ENCODE assay signal across 17 cellular contexts in the genomic region with DNA sequence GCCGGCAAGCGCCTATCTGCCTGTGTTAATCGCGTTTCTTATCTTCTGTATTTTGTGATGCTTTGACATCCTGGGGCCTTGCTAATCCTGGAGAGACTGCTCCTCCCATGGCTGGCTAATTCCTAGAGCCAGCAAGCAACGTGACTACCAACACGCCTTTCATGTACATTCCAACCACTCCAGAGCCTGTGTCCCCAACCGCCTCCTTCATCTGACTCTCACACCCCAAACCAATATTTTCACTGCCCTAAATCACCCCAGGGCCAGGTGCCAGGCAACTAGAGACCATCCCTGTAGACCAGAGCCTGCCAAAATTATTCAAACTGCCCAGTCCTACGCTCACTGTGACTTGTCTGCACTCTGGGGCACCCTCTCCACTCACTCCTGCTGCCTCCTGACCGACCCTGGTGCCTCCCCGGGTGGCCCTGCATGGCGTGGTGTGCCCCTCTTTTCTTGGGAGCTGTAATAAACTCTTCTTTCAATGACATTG. TPM values are rescaled to one million over a fixed set of nuclear protein-coding genes. Genes with fewer than 3 reads are reported as not detected.
DNase-seq lines count a peak whose midpoint lies in the region; ATAC-seq and TF ChIP-seq lines count a peak whose summit lies in the region.
"Had no signal": no experiment of that assay in that cellular context is flagged by ENCODE, and none has a peak within 500 bp of the region (broad histone marks: within the 10 kb centered on the region; RNA-seq: fewer than 3 reads in every experiment).

No MANE protein-coding gene starts in this region.

- no peak overlapping the region for H3K4me2 ChIP-seq in fibroblast of lung (ENCODE audit: extremely low read depth, insufficient read depth, low read length)
- peak overlapping the region; percentile 80 for H3K4me2 ChIP-seq in osteoblast (ENCODE audit: insufficient read depth, low read length)

- no peak overlapping the region for H2AFZ ChIP-seq in fibroblast of lung (ENCODE audit: low read length)
- H2AFZ ChIP-seq in osteoblast (ENCODE audit: low read length), result peak overlapping the region; percentile 40

- H3K36me3 ChIP-seq in HUES6 (ENCODE audit: control insufficient read depth, insufficient read depth, low read length) (no peaks in the 10 kb centered on the region), fibroblast of lung (ENCODE audit: control insufficient read depth, insufficient read depth, low read length) (no peaks in the 10 kb centered on the region), osteoblast (ENCODE audit: insufficient read depth, low read length) (no peaks in the 10 kb centered on the region), BE2C (no peaks in the 10 kb centered on the region)
- H3K36me3 ChIP-seq: BLaER1 treated with 17β-estradiol and CSF1 and Interleukin-3, amounts not matched to agents 10 nM and 100 nM; pancreas had no signal

- H3K27ac ChIP-seq in HUES6 (ENCODE audit: low read depth, low read length) (peak overlapping the region; percentile 74; the same call in 1 of the 2 replicates), fibroblast of lung (ENCODE audit: insufficient read depth, low read length) (peak overlapping the region; percentile 78), osteoblast (ENCODE audit: low read depth, low read length) (peak overlapping the region; percentile 98)
- H3K27ac ChIP-seq: BLaER1 treated with 17β-estradiol and CSF1 and Interleukin-3, amounts not matched to agents 10 nM and 100 nM had no signal

- peak overlapping the region; percentile 52 for H3K9ac ChIP-seq in HUES6 (ENCODE audit: low read length)
- no peak overlapping the region for H3K9ac ChIP-seq in fibroblast of lung (ENCODE audit: insufficient read depth, low read length)
- H3K9ac ChIP-seq: BLaER1 treated with 17β-estradiol and CSF1 and Interleukin-3, amounts not matched to agents 10 nM and 100 nM had no signal

- H3K9me3 ChIP-seq in HUES6 (ENCODE audit: control insufficient read depth, insufficient read depth, low read depth, low read length) (no peaks in the 10 kb centered on the region), fibroblast of lung (ENCODE audit: control insufficient read depth, insufficient read depth, low read depth, low read length) (no peaks in the 10 kb centered on the region), osteoblast (ENCODE audit: low read depth, low read length) (no peaks in the 10 kb centered on the region), BE2C (no peaks in the 10 kb centered on the region)
- H3K9me3 ChIP-seq: pancreas had no signal

- no peak overlapping the region for H3K4me3 ChIP-seq in HUES6 (ENCODE audit: low read depth, low read length)
- no peak overlapping the region for H3K4me3 ChIP-seq in fibroblast of lung (replicated peaks in 1 of 4; ENCODE audit: control extremely low read depth in 1 of 4, insufficient read depth in 1 of 4, low read depth in 3 of 4, low read length in 4 of 4)
- peak overlapping the region; percentile 61 for H3K4me3 ChIP-seq in osteoblast (ENCODE audit: insufficient read depth, low read length)
- H3K4me3 ChIP-seq in BE2C (ENCODE audit: low read depth, low read length), result no peak overlapping the region
- H3K4me3 ChIP-seq: BLaER1 treated with 17β-estradiol and CSF1 and Interleukin-3, amounts not matched to agents 10 nM and 100 nM; pancreas had no signal

- H3K79me2 ChIP-seq in fibroblast of lung (ENCODE audit: control insufficient read depth, insufficient read depth, low read length), result no peaks in the 10 kb centered on the region
- no peaks in the 10 kb centered on the region for H3K79me2 ChIP-seq in osteoblast (ENCODE audit: insufficient read depth, low read length)

- TF ChIP-seq CTCF in fibroblast of lung (conservative IDR thresholded peaks at IDR 0.05 in 1 of 2, IDR thresholded peaks at IDR 0.05 in 1 of 2; ENCODE audit: low read depth in 1 of 2, low read length in 2 of 2) (no peak), osteoblast (IDR thresholded peaks at IDR 0.05; ENCODE audit: extremely low read depth, low read depth, low read length) (no peak), BE2C (IDR thresholded peaks at IDR 0.05; ENCODE audit: low read depth, low read length) (no peak)

- H3K27me3 ChIP-seq in HUES6 (ENCODE audit: control insufficient read depth, insufficient read depth, low read length) (no peaks in the 10 kb centered on the region), fibroblast of lung (ENCODE audit: control insufficient read depth, insufficient read depth, low read length) (no peaks in the 10 kb centered on the region), osteoblast (ENCODE audit: insufficient read depth, low read length) (no peaks in the 10 kb centered on the region), BE2C (no peaks in the 10 kb centered on the region)
- H3K27me3 ChIP-seq: BLaER1 treated with 17β-estradiol and CSF1 and Interleukin-3, amounts not matched to agents 10 nM and 100 nM had no signal

- no peak for ATAC-seq in HG02798 (IDR thresholded peaks at IDR 0.05; ENCODE audit: poor library complexity, unreplicated experiment)
- ATAC-seq: activated T-cell treated with anti-CD3 and anti-CD28 coated beads, Interleukin-2, amount 50 U/mL, for 4 hours; Panc1 had no signal

- H4K20me1 ChIP-seq in fibroblast of lung (ENCODE audit: control insufficient read depth, extremely low read depth, insufficient read depth, low read length) (no peaks in the 10 kb centered on the region), osteoblast (ENCODE audit: insufficient read depth, low read length) (no peaks in the 10 kb centered on the region)
- H4K20me1 ChIP-seq: BLaER1 treated with 17β-estradiol and CSF1 and Interleukin-3, amounts not matched to agents 10 nM and 100 nM had no signal

- DNase-seq in AG20443 (ENCODE audit: low spot score), result peak; percentile 57
- DNase-seq in fibroblast of lung (ENCODE audit: low read depth in 2 of 2), result peak in 1 of 2 donors; percentile 27
- peak; percentile 90 for DNase-seq in osteoblast (ENCODE audit: insufficient read length, low spot score, missing footprints)
- DNase-seq in NK-92 treated with Interleukin-12 subunit alpha and Interleukin-12 subunit beta, amount 100 ng/mL, for 24 hours (lab: John Stamatoyannopoulos, UW), result no peak
- DNase-seq in BE2C, result no peak
- no peak for DNase-seq in mucosa of gallbladder (ENCODE audit: low spot score)
- DNase-seq: activated T-cell treated with anti-CD3 and anti-CD28 coated beads, Interleukin-2, amount 50 U/mL, for 4 hours; dermis blood vessel endothelial cell; KBM-7; mammary epithelial cell; NCI-H1417; stimulated activated CD4-positive, alpha-beta T cell treated with anti-CD3 and anti-CD28 coated beads, Interleukin-1b, Interleukin-23, amount 100 ng/mL, for 48 hours had no signal

- H3K4me1 ChIP-seq in HUES6 (ENCODE audit: control insufficient read depth, insufficient read depth, low read length) (peaks cover 14% of the 10 kb centered on the region; the same call in 1 of the 2 replicates), fibroblast of lung (ENCODE audit: control insufficient read depth, extremely low read depth, insufficient read depth, low read length) (peaks cover 9% of the 10 kb centered on the region), osteoblast (ENCODE audit: insufficient read depth, low read length) (peaks cover 39% of the 10 kb centered on the region), BE2C (no peaks in the 10 kb centered on the region)
- H3K4me1 ChIP-seq: pancreas had no signal

RNA-seq across cellular contexts. Expression of a gene that starts 50.5 kb away (rescaled TPM):
- total RNA-seq in fibroblast of lung, result 63.7 and 72.8 TPM in 2 replicates
- polyA plus RNA-seq in fibroblast of lung, result 83.9 and 109 TPM in 2 replicates
- polyA plus RNA-seq in fibroblast of lung (2012), result 164 and 250 TPM in 2 replicates
- 171 and 250 TPM in 2 replicates for polyA minus RNA-seq in fibroblast of lung (ENCODE audit: low replicate concordance)
- total RNA-seq in osteoblast, result 571 and 801 TPM in 2 replicates
- polyA plus RNA-seq in BE2C (2012; ENCODE audit: insufficient read depth, insufficient read length, low read depth), result 2.0 TPM
- total RNA-seq in mucosa of gallbladder, result 42.6 TPM

Comparison
In these comparisons a context has a peak if more than half of its experiments do, and no peak if none do; other contexts are left out.
1. DNase-seq: peak in AG20443 (single experiment) and osteoblast (single experiment); none in NK-92 treated with Interleukin-12 subunit alpha and Interleukin-12 subunit beta, amount 100 ng/mL, for 24 hours (single experiment), BE2C (single experiment) and mucosa of gallbladder (single experiment).
2. Peak in every context shown above with its lines, with median percentiles within 50 percentile points of each other: H3K27ac ChIP-seq.